8 cellular contexts compared by ENCODE assay signal in the genomic region with DNA sequence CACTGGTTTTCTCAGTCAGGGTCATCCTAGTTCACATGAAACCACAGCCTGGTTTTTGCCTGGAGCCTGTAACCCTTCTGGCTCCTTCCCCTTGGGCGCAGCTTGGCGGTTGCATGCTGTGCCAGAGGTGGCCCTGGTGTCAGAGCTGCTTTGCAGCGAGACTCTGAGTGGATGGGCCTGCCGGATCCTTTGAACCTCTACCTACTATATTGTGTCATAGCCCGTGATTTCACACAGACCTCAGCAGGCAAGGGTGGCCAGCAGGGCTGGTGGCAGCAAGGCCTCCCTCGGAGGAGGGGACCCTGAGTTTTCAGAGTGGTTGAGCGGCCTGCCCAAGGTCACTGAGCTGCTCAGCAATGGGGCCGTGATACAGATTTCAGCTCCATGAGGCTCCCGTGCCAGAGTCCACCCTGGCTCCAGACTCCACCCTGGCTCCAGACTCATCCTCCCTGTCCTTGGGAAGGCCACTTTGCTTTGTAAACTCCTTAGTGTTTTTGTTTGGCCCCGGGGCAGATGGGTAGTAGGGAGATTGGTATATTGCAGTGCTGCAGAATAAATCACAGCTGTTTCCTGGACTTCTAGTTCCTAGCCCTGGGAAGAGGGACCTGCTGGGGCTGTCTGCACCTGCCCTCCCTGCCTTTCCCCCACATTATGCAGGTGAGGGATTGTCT. TPM values are rescaled to one million over a fixed set of nuclear protein-coding genes. Genes with fewer than 3 reads are reported as not detected.
DNase-seq lines count a peak whose midpoint lies in the region; ATAC-seq, FAIRE-seq and TF ChIP-seq lines count a peak whose summit lies in the region.

No MANE protein-coding gene starts in this region.

- TF ChIP-seq CTCF in PC-9 (conservative IDR thresholded peaks at IDR 0.05) (no peak), heart right ventricle (IDR thresholded peaks at IDR 0.05) (no peak)

- intact Hi-C loops in PC-9 (cut with micrococcal nuclease; ENCODE audit: unreplicated experiment) = loop anchor here (1.0 to 5.0 kb wide), 4 partner anchors 8 to 100 kb away; no protein-coding TSS in a partner anchor
- intact Hi-C loops in heart right ventricle (cut with DNase I) = loop anchor here in 1 of 10 donors (5.0 kb wide), 1 partner anchor 45 kb away; no protein-coding TSS in a partner anchor

- H3K79me2 ChIP-seq in PC-9 (ENCODE audit: low read depth) = peaks cover 100% of the 10 kb centered on the region

- H3K27ac ChIP-seq in PC-9 (peak overlapping the region; percentile 84), heart right ventricle (peak overlapping the region in 9 of 10 donors; percentile 29 to 90 (median 71)), skeletal muscle tissue (ENCODE audit: low read depth, low read length) (peak overlapping the region; percentile 67)

- POLR2A ChIA-PET in PC-9 (lab: Charles Lee; ENCODE audit: unreplicated experiment) = interaction anchor here (0.7 to 1.0 kb wide), 3 partner anchors 15 to 26 kb away, joined by 4 to 11 read pairs (median 4); no protein-coding TSS in a partner anchor

- peak; percentile 22 to 50 (median 29) for ATAC-seq in heart right ventricle
- no peak for ATAC-seq in HG03159 (IDR thresholded peaks at IDR 0.05; ENCODE audit: unreplicated experiment)
- no peak for ATAC-seq in GM18517 (IDR thresholded peaks at IDR 0.05; ENCODE audit: unreplicated experiment)

- peak overlapping the region; percentile 68 for H3K4me2 ChIP-seq in PC-9

- FAIRE-seq in GM12892 (lab: Jason Lieb, UNC) = peak; percentile 66

- TF ChIP-seq POLR2A in GM12892 (IDR thresholded peaks at IDR 0.05; ENCODE audit: low read depth, low read length) = no peak

- H3K9me2 ChIP-seq in PC-9 (ENCODE audit: insufficient read depth) = no peaks in the 10 kb centered on the region

- CTCF ChIA-PET in PC-9 (lab: Charles Lee) = interaction anchor here (0.8 to 1.2 kb wide), 4 partner anchors 11 to 56 kb away, joined by 3 to 4 read pairs (median 3); no protein-coding TSS in a partner anchor

- BruUV-seq in PC-9 (replicated peaks; lab: Mats Ljungman, UMichigan) = no TSS peak

- no peak for DNase-seq in GM12892 (ENCODE audit: insufficient read length)
- DNase-seq in PC-9 = peak; percentile 80 to 91
- no peak for DNase-seq in heart right ventricle
- DNase-seq in foreskin melanocyte = no peak
- no peak for DNase-seq in retina

- H3K9me3 ChIP-seq in PC-9 (ENCODE audit: insufficient read depth, low read depth) (no peaks in the 10 kb centered on the region), heart right ventricle (no peaks in the 10 kb centered on the region), skeletal muscle tissue (ENCODE audit: control insufficient read depth in 3 of 3, low read length in 3 of 3) (no peaks in the 10 kb centered on the region)

- H3K4me1 ChIP-seq in PC-9 (replicated peaks; ENCODE audit: insufficient read depth) = peaks cover 93% of the 10 kb centered on the region
- H3K4me1 ChIP-seq in heart right ventricle = peaks cover 53 to 100% (median 94%) of the 10 kb centered on the region in 9 donors
- peaks cover 88 to 91% (median 90%) of the 10 kb centered on the region in 3 donors for H3K4me1 ChIP-seq in skeletal muscle tissue (ENCODE audit: control insufficient read depth in 3 of 3, insufficient read depth in 3 of 3, low read length in 3 of 3)

- H3K9ac ChIP-seq in skeletal muscle tissue (ENCODE audit: low read depth in 1 of 3, low read length in 3 of 3) = peak overlapping the region; percentile 46 to 79 (median 57)

- no peak overlapping the region for H2AFZ ChIP-seq in PC-9

- peaks cover 37% of the 10 kb centered on the region for H3K36me3 ChIP-seq in PC-9 (ENCODE audit: low read depth)
- H3K36me3 ChIP-seq in heart right ventricle = peaks cover 0 to 11% (median 0%) of the 10 kb centered on the region in 9 donors
- no peaks in the 10 kb centered on the region for H3K36me3 ChIP-seq in skeletal muscle tissue (ENCODE audit: control insufficient read depth in 3 of 3, insufficient read depth in 3 of 3, low read length in 3 of 3)

- H3K27me3 ChIP-seq in PC-9 (ENCODE audit: insufficient read depth, low read depth) (no peaks in the 10 kb centered on the region), heart right ventricle (no peaks in the 10 kb centered on the region), skeletal muscle tissue (ENCODE audit: control insufficient read depth in 3 of 3, insufficient read depth in 3 of 3, low read length in 3 of 3) (no peaks in the 10 kb centered on the region)

- H3F3A ChIP-seq in PC-9 (ENCODE audit: insufficient read depth, low read depth) = peaks cover 88% of the 10 kb centered on the region

- peaks cover 92% of the 10 kb centered on the region for H4K20me1 ChIP-seq in PC-9 (ENCODE audit: insufficient read depth)

- H3K4me3 ChIP-seq in PC-9 = peak overlapping the region; percentile 9; the same call in 1 of the 2 replicates
- peak overlapping the region in 1 of 10 donors; percentile 13 for H3K4me3 ChIP-seq in heart right ventricle
- H3K4me3 ChIP-seq in skeletal muscle tissue (ENCODE audit: low read length in 3 of 3) = peak overlapping the region in 2 of 3 donors; percentile 32 to 41

- WGBS in heart right ventricle, 2 donors = 41 to 45% methylated on average over 10 of the region's 10 CpGs

RNA-seq across cellular contexts. Expression of gene MPRIP, which starts 9.7 kb away (rescaled TPM):
- 53.9 TPM for polyA plus RNA-seq in GM12892 (2012; ENCODE audit: missing spikeins)
- total RNA-seq in PC-9 (2021) = 411 and 443 TPM in 2 replicates
- 100 to 1,000 TPM; 252 to 409 (median 329) TPM for total RNA-seq in heart right ventricle
- polyA plus RNA-seq in heart right ventricle = 100 to 1,000 TPM; 225 to 329 TPM
- 79.3 TPM for total RNA-seq in skeletal muscle tissue

Comparison
In these comparisons a context has a peak if more than half of its experiments do, and no peak if none do; other contexts are left out.
1. DNase-seq: peak in PC-9 (2 of 2); none in GM12892 (single experiment), heart right ventricle (0 of 2), foreskin melanocyte (single experiment) and retina (single experiment).
2. ATAC-seq: peak in heart right ventricle (8 of 8); none in HG03159 (single experiment) and GM18517 (single experiment).
3. Peak in every context shown above with its lines, with median percentiles within 50 percentile points of each other: H3K27ac ChIP-seq.